ENCODE assay signal across 1 cellular context in the genomic region with DNA sequence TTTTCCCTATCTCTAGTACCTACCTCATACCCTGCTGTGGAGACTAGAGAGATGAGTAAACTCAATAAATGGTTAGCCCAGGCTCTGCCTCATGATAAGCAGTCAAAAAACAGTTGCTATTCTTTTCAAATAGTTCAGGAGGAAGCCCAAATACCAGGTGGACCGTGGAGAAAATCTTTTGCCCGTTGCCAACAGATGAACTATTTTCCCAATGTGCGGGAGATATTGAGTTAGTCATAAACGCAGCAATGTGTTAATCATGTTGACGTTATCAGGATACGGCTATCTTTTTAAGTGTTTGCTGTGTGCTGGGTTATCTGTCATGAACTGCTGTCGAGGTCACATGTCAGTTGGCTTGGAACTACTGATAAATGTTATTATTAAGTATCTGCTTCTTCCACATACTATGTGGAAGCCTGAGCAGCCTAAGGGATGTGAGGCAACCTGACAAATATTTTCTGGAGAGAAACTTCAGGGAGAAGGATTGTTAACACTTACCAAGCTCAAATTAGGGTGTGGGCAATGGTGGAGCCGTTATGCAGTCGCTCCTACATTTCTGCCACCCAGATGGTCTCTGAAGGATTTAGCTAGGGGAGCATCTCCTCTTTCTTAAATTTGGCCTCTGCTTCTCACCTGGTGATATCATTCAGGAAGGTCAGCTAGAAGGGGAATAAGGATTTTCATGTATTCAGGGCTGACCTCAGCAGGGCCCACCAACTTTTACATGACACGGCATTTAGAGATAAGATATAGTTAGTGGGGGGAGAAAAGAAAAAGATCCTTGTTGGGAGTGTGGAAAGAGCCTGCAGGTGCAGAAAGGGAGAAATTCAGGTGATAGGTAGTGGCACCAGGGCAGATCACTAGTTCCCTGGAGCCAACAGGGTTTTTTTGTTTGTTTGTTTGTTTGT.
TF ChIP-seq lines count a peak whose summit lies in the region.

No MANE protein-coding gene starts in this region.

TF ChIP-seq in K562, 482 proteins besides CTCF, POLR2A, EP300 and RAD21 (continued from another document and continues in another):
- TF ChIP-seq, protein P1, sequence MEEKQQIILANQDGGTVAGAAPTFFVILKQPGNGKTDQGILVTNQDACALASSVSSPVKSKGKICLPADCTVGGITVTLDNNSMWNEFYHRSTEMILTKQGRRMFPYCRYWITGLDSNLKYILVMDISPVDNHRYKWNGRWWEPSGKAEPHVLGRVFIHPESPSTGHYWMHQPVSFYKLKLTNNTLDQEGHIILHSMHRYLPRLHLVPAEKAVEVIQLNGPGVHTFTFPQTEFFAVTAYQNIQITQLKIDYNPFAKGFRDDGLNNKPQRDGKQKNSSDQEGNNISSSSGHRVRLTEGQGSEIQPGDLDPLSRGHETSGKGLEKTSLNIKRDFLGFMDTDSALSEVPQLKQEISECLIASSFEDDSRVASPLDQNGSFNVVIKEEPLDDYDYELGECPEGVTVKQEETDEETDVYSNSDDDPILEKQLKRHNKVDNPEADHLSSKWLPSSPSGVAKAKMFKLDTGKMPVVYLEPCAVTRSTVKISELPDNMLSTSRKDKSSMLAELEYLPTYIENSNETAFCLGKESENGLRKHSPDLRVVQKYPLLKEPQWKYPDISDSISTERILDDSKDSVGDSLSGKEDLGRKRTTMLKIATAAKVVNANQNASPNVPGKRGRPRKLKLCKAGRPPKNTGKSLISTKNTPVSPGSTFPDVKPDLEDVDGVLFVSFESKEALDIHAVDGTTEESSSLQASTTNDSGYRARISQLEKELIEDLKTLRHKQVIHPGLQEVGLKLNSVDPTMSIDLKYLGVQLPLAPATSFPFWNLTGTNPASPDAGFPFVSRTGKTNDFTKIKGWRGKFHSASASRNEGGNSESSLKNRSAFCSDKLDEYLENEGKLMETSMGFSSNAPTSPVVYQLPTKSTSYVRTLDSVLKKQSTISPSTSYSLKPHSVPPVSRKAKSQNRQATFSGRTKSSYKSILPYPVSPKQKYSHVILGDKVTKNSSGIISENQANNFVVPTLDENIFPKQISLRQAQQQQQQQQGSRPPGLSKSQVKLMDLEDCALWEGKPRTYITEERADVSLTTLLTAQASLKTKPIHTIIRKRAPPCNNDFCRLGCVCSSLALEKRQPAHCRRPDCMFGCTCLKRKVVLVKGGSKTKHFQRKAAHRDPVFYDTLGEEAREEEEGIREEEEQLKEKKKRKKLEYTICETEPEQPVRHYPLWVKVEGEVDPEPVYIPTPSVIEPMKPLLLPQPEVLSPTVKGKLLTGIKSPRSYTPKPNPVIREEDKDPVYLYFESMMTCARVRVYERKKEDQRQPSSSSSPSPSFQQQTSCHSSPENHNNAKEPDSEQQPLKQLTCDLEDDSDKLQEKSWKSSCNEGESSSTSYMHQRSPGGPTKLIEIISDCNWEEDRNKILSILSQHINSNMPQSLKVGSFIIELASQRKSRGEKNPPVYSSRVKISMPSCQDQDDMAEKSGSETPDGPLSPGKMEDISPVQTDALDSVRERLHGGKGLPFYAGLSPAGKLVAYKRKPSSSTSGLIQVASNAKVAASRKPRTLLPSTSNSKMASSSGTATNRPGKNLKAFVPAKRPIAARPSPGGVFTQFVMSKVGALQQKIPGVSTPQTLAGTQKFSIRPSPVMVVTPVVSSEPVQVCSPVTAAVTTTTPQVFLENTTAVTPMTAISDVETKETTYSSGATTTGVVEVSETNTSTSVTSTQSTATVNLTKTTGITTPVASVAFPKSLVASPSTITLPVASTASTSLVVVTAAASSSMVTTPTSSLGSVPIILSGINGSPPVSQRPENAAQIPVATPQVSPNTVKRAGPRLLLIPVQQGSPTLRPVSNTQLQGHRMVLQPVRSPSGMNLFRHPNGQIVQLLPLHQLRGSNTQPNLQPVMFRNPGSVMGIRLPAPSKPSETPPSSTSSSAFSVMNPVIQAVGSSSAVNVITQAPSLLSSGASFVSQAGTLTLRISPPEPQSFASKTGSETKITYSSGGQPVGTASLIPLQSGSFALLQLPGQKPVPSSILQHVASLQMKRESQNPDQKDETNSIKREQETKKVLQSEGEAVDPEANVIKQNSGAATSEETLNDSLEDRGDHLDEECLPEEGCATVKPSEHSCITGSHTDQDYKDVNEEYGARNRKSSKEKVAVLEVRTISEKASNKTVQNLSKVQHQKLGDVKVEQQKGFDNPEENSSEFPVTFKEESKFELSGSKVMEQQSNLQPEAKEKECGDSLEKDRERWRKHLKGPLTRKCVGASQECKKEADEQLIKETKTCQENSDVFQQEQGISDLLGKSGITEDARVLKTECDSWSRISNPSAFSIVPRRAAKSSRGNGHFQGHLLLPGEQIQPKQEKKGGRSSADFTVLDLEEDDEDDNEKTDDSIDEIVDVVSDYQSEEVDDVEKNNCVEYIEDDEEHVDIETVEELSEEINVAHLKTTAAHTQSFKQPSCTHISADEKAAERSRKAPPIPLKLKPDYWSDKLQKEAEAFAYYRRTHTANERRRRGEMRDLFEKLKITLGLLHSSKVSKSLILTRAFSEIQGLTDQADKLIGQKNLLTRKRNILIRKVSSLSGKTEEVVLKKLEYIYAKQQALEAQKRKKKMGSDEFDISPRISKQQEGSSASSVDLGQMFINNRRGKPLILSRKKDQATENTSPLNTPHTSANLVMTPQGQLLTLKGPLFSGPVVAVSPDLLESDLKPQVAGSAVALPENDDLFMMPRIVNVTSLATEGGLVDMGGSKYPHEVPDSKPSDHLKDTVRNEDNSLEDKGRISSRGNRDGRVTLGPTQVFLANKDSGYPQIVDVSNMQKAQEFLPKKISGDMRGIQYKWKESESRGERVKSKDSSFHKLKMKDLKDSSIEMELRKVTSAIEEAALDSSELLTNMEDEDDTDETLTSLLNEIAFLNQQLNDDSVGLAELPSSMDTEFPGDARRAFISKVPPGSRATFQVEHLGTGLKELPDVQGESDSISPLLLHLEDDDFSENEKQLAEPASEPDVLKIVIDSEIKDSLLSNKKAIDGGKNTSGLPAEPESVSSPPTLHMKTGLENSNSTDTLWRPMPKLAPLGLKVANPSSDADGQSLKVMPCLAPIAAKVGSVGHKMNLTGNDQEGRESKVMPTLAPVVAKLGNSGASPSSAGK (IDR thresholded peaks at IDR 0.05), result no peak
- TF ChIP-seq LEF1 (IDR thresholded peaks at IDR 0.05), result peak; percentile 96
- peak; percentile 92 for TF ChIP-seq SMAD4 (CRISPR knock-in tag; conservative IDR thresholded peaks at IDR 0.05)
- TF ChIP-seq NRF1 (conservative IDR thresholded peaks at IDR 0.05 in 1 of 2, IDR thresholded peaks at IDR 0.05 in 1 of 2), result peak; percentile 43 to 62; a peak in 2 of 4 replicates
- TF ChIP-seq, protein P2, sequence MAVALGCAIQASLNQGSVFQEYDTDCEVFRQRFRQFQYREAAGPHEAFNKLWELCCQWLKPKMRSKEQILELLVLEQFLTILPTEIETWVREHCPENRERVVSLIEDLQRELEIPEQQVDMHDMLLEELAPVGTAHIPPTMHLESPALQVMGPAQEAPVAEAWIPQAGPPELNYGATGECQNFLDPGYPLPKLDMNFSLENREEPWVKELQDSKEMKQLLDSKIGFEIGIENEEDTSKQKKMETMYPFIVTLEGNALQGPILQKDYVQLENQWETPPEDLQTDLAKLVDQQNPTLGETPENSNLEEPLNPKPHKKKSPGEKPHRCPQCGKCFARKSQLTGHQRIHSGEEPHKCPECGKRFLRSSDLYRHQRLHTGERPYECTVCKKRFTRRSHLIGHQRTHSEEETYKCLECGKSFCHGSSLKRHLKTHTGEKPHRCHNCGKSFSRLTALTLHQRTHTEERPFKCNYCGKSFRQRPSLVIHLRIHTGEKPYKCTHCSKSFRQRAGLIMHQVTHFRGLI (CRISPR knock-in tag; IDR thresholded peaks at IDR 0.05), result peak; percentile 67; the same call in 1 of the 2 replicates
- TF ChIP-seq CSDE1 (IDR thresholded peaks at IDR 0.05), result no peak
- TF ChIP-seq, protein P3, sequence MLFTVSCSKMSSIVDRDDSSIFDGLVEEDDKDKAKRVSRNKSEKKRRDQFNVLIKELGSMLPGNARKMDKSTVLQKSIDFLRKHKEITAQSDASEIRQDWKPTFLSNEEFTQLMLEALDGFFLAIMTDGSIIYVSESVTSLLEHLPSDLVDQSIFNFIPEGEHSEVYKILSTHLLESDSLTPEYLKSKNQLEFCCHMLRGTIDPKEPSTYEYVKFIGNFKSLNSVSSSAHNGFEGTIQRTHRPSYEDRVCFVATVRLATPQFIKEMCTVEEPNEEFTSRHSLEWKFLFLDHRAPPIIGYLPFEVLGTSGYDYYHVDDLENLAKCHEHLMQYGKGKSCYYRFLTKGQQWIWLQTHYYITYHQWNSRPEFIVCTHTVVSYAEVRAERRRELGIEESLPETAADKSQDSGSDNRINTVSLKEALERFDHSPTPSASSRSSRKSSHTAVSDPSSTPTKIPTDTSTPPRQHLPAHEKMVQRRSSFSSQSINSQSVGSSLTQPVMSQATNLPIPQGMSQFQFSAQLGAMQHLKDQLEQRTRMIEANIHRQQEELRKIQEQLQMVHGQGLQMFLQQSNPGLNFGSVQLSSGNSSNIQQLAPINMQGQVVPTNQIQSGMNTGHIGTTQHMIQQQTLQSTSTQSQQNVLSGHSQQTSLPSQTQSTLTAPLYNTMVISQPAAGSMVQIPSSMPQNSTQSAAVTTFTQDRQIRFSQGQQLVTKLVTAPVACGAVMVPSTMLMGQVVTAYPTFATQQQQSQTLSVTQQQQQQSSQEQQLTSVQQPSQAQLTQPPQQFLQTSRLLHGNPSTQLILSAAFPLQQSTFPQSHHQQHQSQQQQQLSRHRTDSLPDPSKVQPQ (CRISPR knock-in tag; IDR thresholded peaks at IDR 0.05; ENCODE audit: borderline replicate concordance), result no peak; the same call in 1 of the 2 replicates
- TF ChIP-seq ZBED1 (IDR thresholded peaks at IDR 0.05), result peak; percentile 90; the same call in 1 of the 2 replicates
- TF ChIP-seq, protein P4, sequence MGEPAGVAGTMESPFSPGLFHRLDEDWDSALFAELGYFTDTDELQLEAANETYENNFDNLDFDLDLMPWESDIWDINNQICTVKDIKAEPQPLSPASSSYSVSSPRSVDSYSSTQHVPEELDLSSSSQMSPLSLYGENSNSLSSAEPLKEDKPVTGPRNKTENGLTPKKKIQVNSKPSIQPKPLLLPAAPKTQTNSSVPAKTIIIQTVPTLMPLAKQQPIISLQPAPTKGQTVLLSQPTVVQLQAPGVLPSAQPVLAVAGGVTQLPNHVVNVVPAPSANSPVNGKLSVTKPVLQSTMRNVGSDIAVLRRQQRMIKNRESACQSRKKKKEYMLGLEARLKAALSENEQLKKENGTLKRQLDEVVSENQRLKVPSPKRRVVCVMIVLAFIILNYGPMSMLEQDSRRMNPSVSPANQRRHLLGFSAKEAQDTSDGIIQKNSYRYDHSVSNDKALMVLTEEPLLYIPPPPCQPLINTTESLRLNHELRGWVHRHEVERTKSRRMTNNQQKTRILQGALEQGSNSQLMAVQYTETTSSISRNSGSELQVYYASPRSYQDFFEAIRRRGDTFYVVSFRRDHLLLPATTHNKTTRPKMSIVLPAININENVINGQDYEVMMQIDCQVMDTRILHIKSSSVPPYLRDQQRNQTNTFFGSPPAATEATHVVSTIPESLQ (CRISPR knock-in tag; IDR thresholded peaks at IDR 0.05), result peak; percentile 60; the same call in 1 of the 2 replicates
- TF ChIP-seq ATF1 (CRISPR knock-in tag; IDR thresholded peaks at IDR 0.05), result no peak
- peak; percentile 84 for TF ChIP-seq ATF1 (tag; IDR thresholded peaks at IDR 0.05)
- TF ChIP-seq, protein P5, sequence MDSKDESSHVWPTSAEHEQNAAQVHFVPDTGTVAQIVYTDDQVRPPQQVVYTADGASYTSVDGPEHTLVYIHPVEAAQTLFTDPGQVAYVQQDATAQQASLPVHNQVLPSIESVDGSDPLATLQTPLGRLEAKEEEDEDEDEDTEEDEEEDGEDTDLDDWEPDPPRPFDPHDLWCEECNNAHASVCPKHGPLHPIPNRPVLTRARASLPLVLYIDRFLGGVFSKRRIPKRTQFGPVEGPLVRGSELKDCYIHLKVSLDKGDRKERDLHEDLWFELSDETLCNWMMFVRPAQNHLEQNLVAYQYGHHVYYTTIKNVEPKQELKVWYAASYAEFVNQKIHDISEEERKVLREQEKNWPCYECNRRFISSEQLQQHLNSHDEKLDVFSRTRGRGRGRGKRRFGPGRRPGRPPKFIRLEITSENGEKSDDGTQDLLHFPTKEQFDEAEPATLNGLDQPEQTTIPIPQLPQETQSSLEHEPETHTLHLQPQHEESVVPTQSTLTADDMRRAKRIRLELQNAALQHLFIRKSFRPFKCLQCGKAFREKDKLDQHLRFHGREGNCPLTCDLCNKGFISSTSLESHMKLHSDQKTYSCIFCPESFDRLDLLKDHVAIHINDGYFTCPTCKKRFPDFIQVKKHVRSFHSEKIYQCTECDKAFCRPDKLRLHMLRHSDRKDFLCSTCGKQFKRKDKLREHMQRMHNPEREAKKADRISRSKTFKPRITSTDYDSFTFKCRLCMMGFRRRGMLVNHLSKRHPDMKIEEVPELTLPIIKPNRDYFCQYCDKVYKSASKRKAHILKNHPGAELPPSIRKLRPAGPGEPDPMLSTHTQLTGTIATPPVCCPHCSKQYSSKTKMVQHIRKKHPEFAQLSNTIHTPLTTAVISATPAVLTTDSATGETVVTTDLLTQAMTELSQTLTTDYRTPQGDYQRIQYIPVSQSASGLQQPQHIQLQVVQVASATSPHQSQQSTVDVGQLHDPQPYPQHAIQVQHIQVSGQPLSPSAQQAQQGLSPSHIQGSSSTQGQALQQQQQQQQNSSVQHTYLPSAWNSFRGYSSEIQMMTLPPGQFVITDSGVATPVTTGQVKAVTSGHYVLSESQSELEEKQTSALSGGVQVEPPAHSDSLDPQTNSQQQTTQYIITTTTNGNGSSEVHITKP (IDR thresholded peaks at IDR 0.05; ENCODE audit: partially characterized antibody), result no peak
- no peak for TF ChIP-seq CBX5 (IDR thresholded peaks at IDR 0.05; ENCODE audit: borderline replicate concordance, low read depth)
- TF ChIP-seq, protein P6, sequence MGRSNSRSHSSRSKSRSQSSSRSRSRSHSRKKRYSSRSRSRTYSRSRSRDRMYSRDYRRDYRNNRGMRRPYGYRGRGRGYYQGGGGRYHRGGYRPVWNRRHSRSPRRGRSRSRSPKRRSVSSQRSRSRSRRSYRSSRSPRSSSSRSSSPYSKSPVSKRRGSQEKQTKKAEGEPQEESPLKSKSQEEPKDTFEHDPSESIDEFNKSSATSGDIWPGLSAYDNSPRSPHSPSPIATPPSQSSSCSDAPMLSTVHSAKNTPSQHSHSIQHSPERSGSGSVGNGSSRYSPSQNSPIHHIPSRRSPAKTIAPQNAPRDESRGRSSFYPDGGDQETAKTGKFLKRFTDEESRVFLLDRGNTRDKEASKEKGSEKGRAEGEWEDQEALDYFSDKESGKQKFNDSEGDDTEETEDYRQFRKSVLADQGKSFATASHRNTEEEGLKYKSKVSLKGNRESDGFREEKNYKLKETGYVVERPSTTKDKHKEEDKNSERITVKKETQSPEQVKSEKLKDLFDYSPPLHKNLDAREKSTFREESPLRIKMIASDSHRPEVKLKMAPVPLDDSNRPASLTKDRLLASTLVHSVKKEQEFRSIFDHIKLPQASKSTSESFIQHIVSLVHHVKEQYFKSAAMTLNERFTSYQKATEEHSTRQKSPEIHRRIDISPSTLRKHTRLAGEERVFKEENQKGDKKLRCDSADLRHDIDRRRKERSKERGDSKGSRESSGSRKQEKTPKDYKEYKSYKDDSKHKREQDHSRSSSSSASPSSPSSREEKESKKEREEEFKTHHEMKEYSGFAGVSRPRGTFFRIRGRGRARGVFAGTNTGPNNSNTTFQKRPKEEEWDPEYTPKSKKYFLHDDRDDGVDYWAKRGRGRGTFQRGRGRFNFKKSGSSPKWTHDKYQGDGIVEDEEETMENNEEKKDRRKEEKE (IDR thresholded peaks at IDR 0.05; ENCODE audit: borderline replicate concordance in 1 of 2, control insufficient read depth in 1 of 2, low read depth in 2 of 2, low read length in 1 of 2), result peak in 1 of 2 experiments; percentile 81; a peak in 1 of 4 replicates
- peak; percentile 78 to 82 for TF ChIP-seq NCOA2 (IDR thresholded peaks at IDR 0.05; ENCODE audit: partially characterized antibody in 2 of 2)
- no peak for TF ChIP-seq SAFB (IDR thresholded peaks at IDR 0.05; ENCODE audit: borderline replicate concordance, low read depth, low read length)
- peak; percentile 92 for TF ChIP-seq NBN (IDR thresholded peaks at IDR 0.05; ENCODE audit: low read depth)
- TF ChIP-seq FOXA3 (CRISPR knock-in tag; conservative IDR thresholded peaks at IDR 0.05 in 1 of 2, IDR thresholded peaks at IDR 0.05 in 1 of 2), result peak; percentile 66 to 78
- no peak for TF ChIP-seq ZFP1 (CRISPR knock-in tag; IDR thresholded peaks at IDR 0.05)
